ENCODE assay signal across 9 cellular contexts in the genomic region with DNA sequence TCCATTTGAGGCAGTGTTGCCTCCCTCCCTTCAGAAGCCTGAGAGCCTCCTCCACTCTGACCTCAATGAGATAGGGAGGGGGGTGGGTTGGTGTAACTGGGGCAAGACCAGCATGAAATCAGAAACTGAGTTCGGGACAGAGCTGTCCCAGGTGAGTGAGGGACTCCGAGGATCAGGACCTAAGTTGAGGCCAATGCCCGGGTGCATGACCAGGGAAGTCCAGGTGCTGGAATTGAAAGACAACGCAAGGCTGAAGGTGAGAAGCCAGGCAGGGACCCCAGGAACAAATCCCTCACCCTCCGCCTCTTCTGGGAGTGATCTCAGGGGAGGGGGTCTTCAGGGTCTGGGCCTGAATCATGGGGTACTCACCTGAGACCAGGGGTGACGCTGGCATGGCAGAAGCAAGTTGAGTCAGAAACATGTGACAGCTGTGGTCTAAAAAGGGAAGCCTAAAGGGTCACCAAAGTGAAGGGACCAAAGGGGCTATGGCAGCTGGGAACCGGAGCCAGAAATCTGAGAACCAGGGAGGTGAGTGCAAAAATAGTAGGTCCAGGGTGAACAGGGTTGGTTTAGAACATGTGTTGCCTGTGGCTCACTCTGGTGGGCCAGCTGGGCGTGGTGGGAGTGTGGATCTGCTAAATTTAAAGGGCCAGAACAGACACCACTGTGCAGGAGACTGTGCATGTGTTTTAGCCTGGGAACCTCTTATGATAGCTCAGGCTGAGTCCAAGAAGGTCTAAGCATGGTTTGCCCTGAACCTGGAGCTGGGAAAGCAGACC. TPM values are rescaled to one million over a fixed set of nuclear protein-coding genes. Genes with fewer than 3 reads are reported as not detected.
DNase-seq lines count a peak whose midpoint lies in the region; ATAC-seq, FAIRE-seq and TF ChIP-seq lines count a peak whose summit lies in the region.
"Had no signal": no experiment of that assay in that cellular context is flagged by ENCODE, and none has a peak within 500 bp of the region (broad histone marks: within the 10 kb centered on the region; RNA-seq: fewer than 3 reads in every experiment).

No MANE protein-coding gene starts in this region.

- intact Hi-C loops in activated T-helper 1 cell treated with anti-CD3 and anti-CD28 coated beads, Interleukin-12 subunit alpha, Interleukin-12 subunit beta, Interleukin-2, Interleukin-4 antibody, amounts not matched to agents 30 ng/mL and 10 ng/mL and 1 ng/mL, durations not matched to agents 14 hours and 24 hours and 36 hours (cut with micrococcal nuclease): no loop called here
- intact Hi-C loops in heart right ventricle (cut with DNase I): loop anchor here in 1 of 10 donors (5.0 kb wide), 1 partner anchor 37 kb away; no protein-coding TSS in a partner anchor

- H2BK5ac ChIP-seq in H9 (ENCODE audit: insufficient read length, low read length): no peak overlapping the region

- TF ChIP-seq CTCF in H9 (conservative IDR thresholded peaks at IDR 0.05) (no peak), heart right ventricle (IDR thresholded peaks at IDR 0.05) (no peak)

- H2AFZ ChIP-seq in H9 (ENCODE audit: low read length): no peak overlapping the region

- H3T11ph ChIP-seq in H9 (ENCODE audit: low read length): no peak overlapping the region

- H4K20me1 ChIP-seq in H9 (ENCODE audit: control insufficient read depth, insufficient read depth, insufficient read length): no peaks in the 10 kb centered on the region

- H3K27me3 ChIP-seq in H9 (ENCODE audit: insufficient read depth, low read length) (no peaks in the 10 kb centered on the region), heart right ventricle (no peaks in the 10 kb centered on the region), small intestine (ENCODE audit: control insufficient read depth in 2 of 2, insufficient read depth in 2 of 2, low read length in 2 of 2) (no peaks in the 10 kb centered on the region)

- no peak overlapping the region for H2BK120ac ChIP-seq in H9 (ENCODE audit: low read depth, low read length, poor library complexity, severe bottlenecking)

- H3K79me2 ChIP-seq in H9 (ENCODE audit: insufficient read depth, low read length): no peaks in the 10 kb centered on the region

- no peak overlapping the region for H3K4me2 ChIP-seq in H9 (ENCODE audit: insufficient read depth, insufficient read length, low read length)

- H3K4me1 ChIP-seq in H9 (ENCODE audit: insufficient read depth, low read length): no peaks in the 10 kb centered on the region; the same call in 1 of the 2 replicates
- H3K4me1 ChIP-seq in heart right ventricle: peaks cover 18 to 63% (median 44%) of the 10 kb centered on the region in 9 donors
- peaks cover 3 to 10% of the 10 kb centered on the region in 2 donors for H3K4me1 ChIP-seq in small intestine (ENCODE audit: control insufficient read depth in 2 of 2, insufficient read depth in 1 of 2, low read depth in 1 of 2, low read length in 1 of 2)

- H3K79me1 ChIP-seq in H9 (ENCODE audit: insufficient read depth, low read depth, low read length, poor library complexity, severe bottlenecking): no peaks in the 10 kb centered on the region

- H3K27ac ChIP-seq in H9 (ENCODE audit: insufficient read length, low read depth, low read length) (no peak overlapping the region), heart right ventricle (peak overlapping the region; percentile 78 to 96 (median 92)), small intestine (ENCODE audit: low read depth in 1 of 2, low read length in 1 of 2) (peak overlapping the region in 1 of 2 donors; percentile 93)

- no peaks in the 10 kb centered on the region for H3K23me2 ChIP-seq in H9 (ENCODE audit: insufficient read length, low read depth, low read length, poor library complexity, severe bottlenecking)

- H2BK12ac ChIP-seq in H9 (ENCODE audit: insufficient read length, low read depth, low read length): no peak overlapping the region

- no peak overlapping the region for H3K18ac ChIP-seq in H9 (ENCODE audit: insufficient read length, low read depth, low read length)

- H3K4me3 ChIP-seq in heart right ventricle: peak overlapping the region in 1 of 10 donors; percentile 6
- no peak overlapping the region for H3K4me3 ChIP-seq in small intestine (ENCODE audit: low read depth in 1 of 2, low read length in 2 of 2)

- no CpG with 5 or more reads among the region's 8 CpGs for WGBS in H9 (ENCODE audit: extremely low coverage, insufficient read length, low lambda C conversion rate)
- WGBS in heart right ventricle, 2 donors: 73 to 83% methylated on average over 8 of the region's 8 CpGs
- 85 to 90% (median 89%) methylated on average over 8 of the region's 8 CpGs for WGBS in small intestine, 3 donors

- H3K36me3 ChIP-seq in heart right ventricle (no peaks in the 10 kb centered on the region), small intestine (ENCODE audit: control insufficient read depth in 2 of 2, insufficient read depth in 2 of 2, low read length in 2 of 2) (no peaks in the 10 kb centered on the region)

- no peak overlapping the region for H3K27ac Mint-ChIP-seq in H9
- peak overlapping the region; percentile 67 for H3K27ac Mint-ChIP-seq in activated T-helper 1 cell treated with anti-CD3 and anti-CD28 coated beads, Interleukin-12 subunit alpha, Interleukin-12 subunit beta, Interleukin-2, Interleukin-4 antibody, amounts not matched to agents 30 ng/mL and 10 ng/mL and 1 ng/mL, durations not matched to agents 14 hours and 24 hours and 36 hours
- H3K27ac Mint-ChIP-seq in stimulated activated naive CD8-positive, alpha-beta T cell treated with anti-CD3 and anti-CD28 coated beads, Interleukin-15, amount 100 ng/mL, for 72 hours: peak overlapping the region; percentile 49 to 95
- H3K27ac Mint-ChIP-seq: memory B cell had no signal

- DNase-seq in H9 (no peak), heart right ventricle (peak; percentile 24 to 46), inferior parietal cortex (ENCODE audit: extremely low spot score) (no peak), small intestine (no peak), C1 segment of cervical spinal cord (lab: John Stamatoyannopoulos, UW) (no peak)
- no peak for DNase-seq in activated T-helper 1 cell treated with anti-CD3 and anti-CD28 coated beads, Interleukin-12 subunit alpha, Interleukin-12 subunit beta, Interleukin-2, Interleukin-4 antibody, amounts not matched to agents 30 ng/mL and 10 ng/mL and 1 ng/mL, durations not matched to agents 14 hours and 24 hours and 36 hours (ENCODE audit: low spot score)
- DNase-seq in stimulated activated naive CD8-positive, alpha-beta T cell treated with anti-CD3 and anti-CD28 coated beads, Interleukin-15, amount 100 ng/mL, for 72 hours: no peak

- H3K36me3 Mint-ChIP-seq in H9 (ENCODE audit: insufficient read depth in 1 of 3, low read depth in 3 of 3): no peaks in the 10 kb centered on the region
- H3K36me3 Mint-ChIP-seq in activated T-helper 1 cell treated with anti-CD3 and anti-CD28 coated beads, Interleukin-12 subunit alpha, Interleukin-12 subunit beta, Interleukin-2, Interleukin-4 antibody, amounts not matched to agents 30 ng/mL and 10 ng/mL and 1 ng/mL, durations not matched to agents 14 hours and 24 hours and 36 hours (ENCODE audit: low read depth): no peaks in the 10 kb centered on the region
- H3K36me3 Mint-ChIP-seq: memory B cell had no signal

- no peak overlapping the region for H3K4me3 Mint-ChIP-seq in H9
- H3K4me3 Mint-ChIP-seq in activated T-helper 1 cell treated with anti-CD3 and anti-CD28 coated beads, Interleukin-12 subunit alpha, Interleukin-12 subunit beta, Interleukin-2, Interleukin-4 antibody, amounts not matched to agents 30 ng/mL and 10 ng/mL and 1 ng/mL, durations not matched to agents 14 hours and 24 hours and 36 hours: no peak overlapping the region
- H3K4me3 Mint-ChIP-seq in stimulated activated naive CD8-positive, alpha-beta T cell treated with anti-CD3 and anti-CD28 coated beads, Interleukin-15, amount 100 ng/mL, for 72 hours: peak overlapping the region in 1 of 2 donors; percentile 47
- H3K4me3 Mint-ChIP-seq: memory B cell had no signal

- no peak overlapping the region for H3K23ac ChIP-seq in H9 (ENCODE audit: insufficient read length, low read depth, low read length)

- peak overlapping the region; percentile 44 for H4K91ac ChIP-seq in H9 (ENCODE audit: insufficient read length, low read depth, low read length)

- H3K9me3 ChIP-seq in H9 (ENCODE audit: control insufficient read depth, low read depth, low read length) (no peaks in the 10 kb centered on the region), heart right ventricle (no peaks in the 10 kb centered on the region), small intestine (ENCODE audit: control insufficient read depth, low read depth) (no peaks in the 10 kb centered on the region)

- no peak overlapping the region for H2AK5ac ChIP-seq in H9 (ENCODE audit: insufficient read length, low read length)

- H4K8ac ChIP-seq in H9 (replicated peaks; ENCODE audit: insufficient read length, low read depth, low read length): no peak overlapping the region

- no peaks in the 10 kb centered on the region for H3K27me3 Mint-ChIP-seq in H9 (ENCODE audit: low read depth)
- peaks cover 2% of the 10 kb centered on the region for H3K27me3 Mint-ChIP-seq in activated T-helper 1 cell treated with anti-CD3 and anti-CD28 coated beads, Interleukin-12 subunit alpha, Interleukin-12 subunit beta, Interleukin-2, Interleukin-4 antibody, amounts not matched to agents 30 ng/mL and 10 ng/mL and 1 ng/mL, durations not matched to agents 14 hours and 24 hours and 36 hours (ENCODE audit: insufficient read depth)
- no peaks in the 10 kb centered on the region for H3K27me3 Mint-ChIP-seq in stimulated activated naive CD8-positive, alpha-beta T cell treated with anti-CD3 and anti-CD28 coated beads, Interleukin-15, amount 100 ng/mL, for 72 hours

- no peak overlapping the region for H2BK20ac ChIP-seq in H9 (ENCODE audit: low read depth, low read length, poor library complexity, severe bottlenecking)

- no peak overlapping the region for H3K56ac ChIP-seq in H9 (ENCODE audit: insufficient read length, low read depth, low read length)

- no peaks in the 10 kb centered on the region for H3K9me3 Mint-ChIP-seq in H9
- H3K9me3 Mint-ChIP-seq in activated T-helper 1 cell treated with anti-CD3 and anti-CD28 coated beads, Interleukin-12 subunit alpha, Interleukin-12 subunit beta, Interleukin-2, Interleukin-4 antibody, amounts not matched to agents 30 ng/mL and 10 ng/mL and 1 ng/mL, durations not matched to agents 14 hours and 24 hours and 36 hours: no peaks in the 10 kb centered on the region
- no peaks in the 10 kb centered on the region for H3K9me3 Mint-ChIP-seq in stimulated activated naive CD8-positive, alpha-beta T cell treated with anti-CD3 and anti-CD28 coated beads, Interleukin-15, amount 100 ng/mL, for 72 hours
- H3K9me3 Mint-ChIP-seq: memory B cell had no signal

- no peak overlapping the region for H3K9ac ChIP-seq in H9 (ENCODE audit: extremely low read depth, insufficient read length, low read length)

- H3K14ac ChIP-seq in H9 (ENCODE audit: insufficient read depth, low read length): no peak overlapping the region; the same call in 1 of the 2 replicates

- H2BK15ac ChIP-seq in H9 (ENCODE audit: low read depth, low read length): no peak overlapping the region

- H3K4me1 Mint-ChIP-seq in H9: peaks cover 3% of the 10 kb centered on the region in 2 experiments; a peak in 1 of 4 replicates
- peaks cover 20% of the 10 kb centered on the region for H3K4me1 Mint-ChIP-seq in activated T-helper 1 cell treated with anti-CD3 and anti-CD28 coated beads, Interleukin-12 subunit alpha, Interleukin-12 subunit beta, Interleukin-2, Interleukin-4 antibody, amounts not matched to agents 30 ng/mL and 10 ng/mL and 1 ng/mL, durations not matched to agents 14 hours and 24 hours and 36 hours (ENCODE audit: low read depth)
- H3K4me1 Mint-ChIP-seq in stimulated activated naive CD8-positive, alpha-beta T cell treated with anti-CD3 and anti-CD28 coated beads, Interleukin-15, amount 100 ng/mL, for 72 hours: peaks cover 33% of the 10 kb centered on the region
- H3K4me1 Mint-ChIP-seq: memory B cell had no signal

- H3K4ac ChIP-seq in H9 (ENCODE audit: low read depth, low read length): no peak overlapping the region

- FAIRE-seq in small intestine (lab: Jason Lieb, UNC): no peak

- ATAC-seq in heart right ventricle (peak in 6 of 8 donors; percentile 1 to 57 (median 46)), GM21515 (IDR thresholded peaks at IDR 0.05; ENCODE audit: unreplicated experiment) (no peak)
- ATAC-seq in stimulated activated naive CD8-positive, alpha-beta T cell treated with anti-CD3 and anti-CD28 coated beads, Interleukin-15, amount 100 ng/mL, for 72 hours: peak; percentile 29

- H4K5ac ChIP-seq in H9 (ENCODE audit: insufficient read length, low read depth, low read length): no peak overlapping the region

RNA-seq across cellular contexts. Expression of a gene that starts 41.1 kb away (rescaled TPM):
- total RNA-seq in H9 (2021) (65.8 TPM in 2 replicates), heart right ventricle (10 to 100 TPM; 31.4 to 46.3 (median 39.6) TPM)
- 38.9 and 42.2 TPM in 2 replicates for total RNA-seq in activated T-helper 1 cell treated with anti-CD3 and anti-CD28 coated beads, Interleukin-12 subunit alpha, Interleukin-12 subunit beta, Interleukin-2, Interleukin-4 antibody, amounts not matched to agents 30 ng/mL and 10 ng/mL and 1 ng/mL, durations not matched to agents 14 hours and 24 hours and 36 hours
- polyA plus RNA-seq in heart right ventricle (10 to 100 TPM; 19.4 to 63.3 TPM), small intestine (10 to 100 TPM; 11.9 to 18.9 (median 15.2) TPM)

Comparison
In these comparisons a context has a peak if more than half of its experiments do, and no peak if none do; other contexts are left out.
1. DNase-seq: peak in heart right ventricle (2 of 2); none in H9 (single experiment), activated T-helper 1 cell treated with anti-CD3 and anti-CD28 coated beads, Interleukin-12 subunit alpha, Interleukin-12 subunit beta, Interleukin-2, Interleukin-4 antibody, amounts not matched to agents 30 ng/mL and 10 ng/mL and 1 ng/mL, durations not matched to agents 14 hours and 24 hours and 36 hours (single experiment), stimulated activated naive CD8-positive, alpha-beta T cell treated with anti-CD3 and anti-CD28 coated beads, Interleukin-15, amount 100 ng/mL, for 72 hours (0 of 2), inferior parietal cortex (single experiment), small intestine (single experiment) and C1 segment of cervical spinal cord (0 of 14).
2. H3K27ac Mint-ChIP-seq: peak in activated T-helper 1 cell treated with anti-CD3 and anti-CD28 coated beads, Interleukin-12 subunit alpha, Interleukin-12 subunit beta, Interleukin-2, Interleukin-4 antibody, amounts not matched to agents 30 ng/mL and 10 ng/mL and 1 ng/mL, durations not matched to agents 14 hours and 24 hours and 36 hours (single experiment) and stimulated activated naive CD8-positive, alpha-beta T cell treated with anti-CD3 and anti-CD28 coated beads, Interleukin-15, amount 100 ng/mL, for 72 hours (2 of 2); none in H9 (0 of 3).